ENCODE assay signal across 16 cellular contexts in genomic region chr7:104327963-104328307, GRCh38. TPM values are rescaled to one million over a fixed set of nuclear protein-coding genes. Genes with fewer than 3 reads are reported as not detected.
DNase-seq lines count a peak whose midpoint lies in the region; ATAC-seq and TF ChIP-seq lines count a peak whose summit lies in the region.
"Had no signal": no experiment of that assay in that cellular context is flagged by ENCODE, and none has a peak within 500 bp of the region (broad histone marks: within the 10 kb centered on the region; RNA-seq: fewer than 3 reads in every experiment).

No MANE protein-coding gene starts in this region.

- H3K27ac ChIP-seq in GM23248: no peak overlapping the region
- no peak overlapping the region for H3K27ac ChIP-seq in SK-N-SH (ENCODE audit: low read depth in 2 of 2, low read length in 1 of 2)
- no peak overlapping the region for H3K27ac ChIP-seq in hepatocyte
- H3K27ac ChIP-seq in CD8-positive, alpha-beta memory T cell (ENCODE audit: low read depth, low read length): no peak overlapping the region
- H3K27ac ChIP-seq: C4-2B had no signal

- H3K36me3 ChIP-seq in GM23248 (ENCODE audit: low read depth) (no peaks in the 10 kb centered on the region), SK-N-SH (replicated peaks in 1 of 2; ENCODE audit: control insufficient read depth in 1 of 2, insufficient read depth in 2 of 2, low read length in 1 of 2) (no peaks in the 10 kb centered on the region), hepatocyte (replicated peaks; ENCODE audit: insufficient read depth, low read depth) (no peaks in the 10 kb centered on the region)
- no peaks in the 10 kb centered on the region for H3K36me3 ChIP-seq in CD8-positive, alpha-beta memory T cell (ENCODE audit: insufficient read depth, low read length)

- H3F3A ChIP-seq in GM23248 (ENCODE audit: insufficient read depth) (no peaks in the 10 kb centered on the region), SK-N-SH (replicated peaks; ENCODE audit: insufficient read depth) (no peaks in the 10 kb centered on the region)

- H2AFZ ChIP-seq in GM23248: peak overlapping the region; percentile 51; the same call in 1 of the 2 replicates
- H2AFZ ChIP-seq in SK-N-SH (ENCODE audit: low read depth): no peak overlapping the region
- no peak overlapping the region for H2AFZ ChIP-seq in hepatocyte

- in situ Hi-C loops in GM23248 (cut with MboI): no loop called here

- CTCF ChIA-PET in SK-N-SH (lab: Yijun Ruan, JAX): interaction anchor here (0.6 to 3.0 kb wide), 4 partner anchors 13 to 521 kb away, joined by 3 to 17 read pairs (median 4); no protein-coding TSS in a partner anchor
- CTCF ChIA-PET in CD8-positive, alpha-beta memory T cell (lab: Charles Lee): no interaction called here

- H4K20me1 ChIP-seq in GM23248 (ENCODE audit: insufficient read depth): no peaks in the 10 kb centered on the region
- no peaks in the 10 kb centered on the region for H4K20me1 ChIP-seq in SK-N-SH (ENCODE audit: insufficient read depth)
- H4K20me1 ChIP-seq in hepatocyte (ENCODE audit: insufficient read depth, poor library complexity, severe bottlenecking): no peaks in the 10 kb centered on the region

- H3K79me2 ChIP-seq in GM23248 (ENCODE audit: insufficient read depth) (no peaks in the 10 kb centered on the region), SK-N-SH (ENCODE audit: insufficient read depth) (no peaks in the 10 kb centered on the region), hepatocyte (no peaks in the 10 kb centered on the region)

- H3K9me3 ChIP-seq in GM23248 (ENCODE audit: low read depth): no peaks in the 10 kb centered on the region
- no peaks in the 10 kb centered on the region for H3K9me3 ChIP-seq in SK-N-SH
- no peaks in the 10 kb centered on the region for H3K9me3 ChIP-seq in hepatocyte (ENCODE audit: low read depth)
- H3K9me3 ChIP-seq in CD8-positive, alpha-beta memory T cell (ENCODE audit: low read length): no peaks in the 10 kb centered on the region

- H3K4me3 Mint-ChIP-seq in osteocyte (ENCODE audit: unreplicated experiment): peak overlapping the region; percentile 60
- peak overlapping the region in 1 of 7 donors; percentile 35 for H3K4me3 Mint-ChIP-seq in CD8-positive, alpha-beta memory T cell
- H3K4me3 Mint-ChIP-seq: activated naive CD4-positive, alpha-beta T cell treated with anti-CD3 and anti-CD28 coated beads, Interleukin-2, amount 10 ng/mL, durations not matched to agents 7 days and 5 days had no signal

- H3K27me3 ChIP-seq in GM23248 (replicated peaks; ENCODE audit: insufficient read depth) (peaks cover 55% of the 10 kb centered on the region), SK-N-SH (ENCODE audit: insufficient read depth) (peaks cover 43% of the 10 kb centered on the region), hepatocyte (peaks cover 70% of the 10 kb centered on the region)
- peaks cover 3% of the 10 kb centered on the region for H3K27me3 ChIP-seq in CD8-positive, alpha-beta memory T cell (ENCODE audit: insufficient read depth, low read length, poor library complexity, severe bottlenecking)

- 6 to 15% methylated on average over 9 to 11 of the region's 13 CpGs for WGBS in GM23248 (ENCODE audit: low coverage in 1 of 2, low lambda C conversion rate in 2 of 2, missing lambda C conversion rate in 2 of 2), 2 experiments
- WGBS in SK-N-SH (ENCODE audit: low lambda C conversion rate): 2% methylated on average over 10 of the region's 13 CpGs
- WGBS in hepatocyte (ENCODE audit: low lambda C conversion rate, missing lambda C conversion rate): 17% methylated on average over 13 of the region's 13 CpGs

- no peaks in the 10 kb centered on the region for H3K9me2 ChIP-seq in GM23248 (ENCODE audit: insufficient read depth)
- H3K9me2 ChIP-seq in SK-N-SH: no peaks in the 10 kb centered on the region
- no peaks in the 10 kb centered on the region for H3K9me2 ChIP-seq in hepatocyte (replicated peaks; ENCODE audit: insufficient read depth)

- no peak overlapping the region for H3K9ac ChIP-seq in GM23248
- no peak overlapping the region for H3K9ac ChIP-seq in SK-N-SH

- H3K36me3 Mint-ChIP-seq in osteocyte (ENCODE audit: unreplicated experiment): no peaks in the 10 kb centered on the region
- no peaks in the 10 kb centered on the region for H3K36me3 Mint-ChIP-seq in CD8-positive, alpha-beta memory T cell
- H3K36me3 Mint-ChIP-seq: activated naive CD4-positive, alpha-beta T cell treated with anti-CD3 and anti-CD28 coated beads, Interleukin-2, amount 10 ng/mL, durations not matched to agents 7 days and 5 days had no signal

- TF ChIP-seq EP300 in SK-N-SH (IDR thresholded peaks at IDR 0.05; ENCODE audit: borderline replicate concordance in 1 of 2, low read depth in 1 of 2, low read length in 1 of 2): no peak

- H3K4me3 ChIP-seq in GM23248 (peak overlapping the region; percentile 42), SK-N-SH (ENCODE audit: low read depth in 2 of 2, low read length in 1 of 2) (peak overlapping the region in 1 of 2 experiments; percentile 57; a peak in 3 of 4 replicates), hepatocyte (peak overlapping the region; percentile 13)
- no peak overlapping the region for H3K4me3 ChIP-seq in CD8-positive, alpha-beta memory T cell (ENCODE audit: low read length)

- peak; percentile 16 for DNase-seq in GM23248
- DNase-seq in SK-N-SH: no peak
- DNase-seq in hepatocyte (ENCODE audit: low spot score): peak; percentile 3
- DNase-seq in osteocyte (ENCODE audit: extremely low spot score, unreplicated experiment): no peak
- no peak for DNase-seq in CD8-positive, alpha-beta memory T cell
- DNase-seq: activated naive CD4-positive, alpha-beta T cell treated with anti-CD3 and anti-CD28 coated beads, Interleukin-2, amount 10 ng/mL, durations not matched to agents 7 days and 5 days; cerebellar nuclear complex; GF-D8; GOT3; NCI-H2081 treated with DMSO at 0.1 percent for 48 hours; stimulated activated CD4-positive, alpha-beta T cell treated with anti-CD3 and anti-CD28 coated beads, Interleukin-4, amount 100 ng/mL, for 4 hours; stimulated activated naive CD4-positive, alpha-beta T cell had no signal

- H3K4me1 ChIP-seq in GM23248 (ENCODE audit: insufficient read depth): no peaks in the 10 kb centered on the region
- peaks cover 0 to 5% of the 10 kb centered on the region in 2 experiments; a peak in 1 of 4 replicates for H3K4me1 ChIP-seq in SK-N-SH (ENCODE audit: control insufficient read depth in 1 of 2, insufficient read depth in 2 of 2, low read depth in 1 of 2, low read length in 1 of 2)
- H3K4me1 ChIP-seq in hepatocyte (ENCODE audit: insufficient read depth): peaks cover 6% of the 10 kb centered on the region
- no peaks in the 10 kb centered on the region for H3K4me1 ChIP-seq in CD8-positive, alpha-beta memory T cell (ENCODE audit: insufficient read depth, low read length)

- peaks cover 8% of the 10 kb centered on the region for H3K4me1 Mint-ChIP-seq in osteocyte (ENCODE audit: unreplicated experiment)
- peaks cover 11 to 19% (median 11%) of the 10 kb centered on the region in 3 donors for H3K4me1 Mint-ChIP-seq in CD8-positive, alpha-beta memory T cell

- ATAC-seq in GM21360 (IDR thresholded peaks at IDR 0.05; ENCODE audit: unreplicated experiment) (no peak), GM19328 (IDR thresholded peaks at IDR 0.05; ENCODE audit: unreplicated experiment) (no peak)
- ATAC-seq: esophagus mucosa had no signal

- no peaks in the 10 kb centered on the region for H3K9me3 Mint-ChIP-seq in osteocyte (ENCODE audit: unreplicated experiment)
- H3K9me3 Mint-ChIP-seq in CD8-positive, alpha-beta memory T cell: peaks cover 0 to 4% (median 2%) of the 10 kb centered on the region in 5 donors
- H3K9me3 Mint-ChIP-seq: activated naive CD4-positive, alpha-beta T cell treated with anti-CD3 and anti-CD28 coated beads, Interleukin-2, amount 10 ng/mL, durations not matched to agents 7 days and 5 days had no signal

- H3K27ac Mint-ChIP-seq in osteocyte (ENCODE audit: unreplicated experiment): no peak overlapping the region
- no peak overlapping the region for H3K27ac Mint-ChIP-seq in CD8-positive, alpha-beta memory T cell
- H3K27ac Mint-ChIP-seq: activated naive CD4-positive, alpha-beta T cell treated with anti-CD3 and anti-CD28 coated beads, Interleukin-2, amount 10 ng/mL, durations not matched to agents 7 days and 5 days had no signal

- no peak for TF ChIP-seq RAD21 in SK-N-SH (IDR thresholded peaks at IDR 0.05; ENCODE audit: low read length)

- H3K4me2 ChIP-seq in GM23248 (ENCODE audit: unreplicated experiment) (peak overlapping the region; percentile 48), SK-N-SH (peak overlapping the region; percentile 82), hepatocyte (peak overlapping the region; percentile 79)

- POLR2A ChIA-PET in SK-N-SH (lab: Yijun Ruan, JAX): no interaction called here
- POLR2A ChIA-PET in CD8-positive, alpha-beta memory T cell (lab: Charles Lee): no interaction called here

- no peak for TF ChIP-seq CTCF in SK-N-SH (IDR thresholded peaks at IDR 0.05)
- no peak for TF ChIP-seq CTCF in hepatocyte (IDR thresholded peaks at IDR 0.05; ENCODE audit: poor library complexity)
- TF ChIP-seq CTCF in osteocyte (IDR thresholded peaks at IDR 0.05): no peak

- H3K27me3 Mint-ChIP-seq in osteocyte (ENCODE audit: unreplicated experiment): peaks cover 61% of the 10 kb centered on the region
- peaks cover 28 to 57% of the 10 kb centered on the region in 2 donors for H3K27me3 Mint-ChIP-seq in CD8-positive, alpha-beta memory T cell

TF ChIP-seq in SK-N-SH, 30 proteins besides CTCF, POLR2A, EP300 and RAD21 (continues in another document):
- no peak for TF ChIP-seq GATA2 (CRISPR knock-in tag; IDR thresholded peaks at IDR 0.05)
- no peak for TF ChIP-seq YY1 (IDR thresholded peaks at IDR 0.05; ENCODE audit: low read depth)
- no peak for TF ChIP-seq MXI1 (IDR thresholded peaks at IDR 0.05; ENCODE audit: low read depth, low read length)

RNA-seq across cellular contexts. Expression of gene LHFPL3, which starts 0.5 kb away (rescaled TPM):
- total RNA-seq in GM23248 (2014; rRNA removed; shearing (Covaris generic)): not detected in 2 replicates
- not detected in 2 replicates for polyA plus RNA-seq in GM23248 (2016; fragmentation: Nextera tagmentation; extraction: Ambion mirVana)
- not detected in 2 replicates for polyA plus RNA-seq in SK-N-SH (2012; rRNA removed)
- polyA plus RNA-seq in SK-N-SH (2012; cell fraction: cytosol; rRNA removed): not detected in 2 replicates
- not detected in 2 replicates for polyA plus RNA-seq in SK-N-SH (2012; cell fraction: nucleus; rRNA removed)
- not detected in 2 replicates for total RNA-seq in hepatocyte
- polyA plus RNA-seq in hepatocyte: 0.43 TPM in 1 of 2 replicates, not detected in the other
- not detected in 2 replicates for total RNA-seq in osteocyte
- total RNA-seq in CD8-positive, alpha-beta memory T cell: not detected
- not detected for polyA plus RNA-seq in CD8-positive, alpha-beta memory T cell
- total RNA-seq: esophagus mucosa had no signal

Comparison
In these comparisons a context has a peak if more than half of its experiments do, and no peak if none do; other contexts are left out.
1. DNase-seq: peak in GM23248 (single experiment) and hepatocyte (single experiment); none in SK-N-SH (single experiment), osteocyte (single experiment) and CD8-positive, alpha-beta memory T cell (0 of 5).
2. Peak in every context shown above with its lines, with median percentiles within 50 percentile points of each other: H3K4me2 ChIP-seq.